In the genomic region with DNA sequence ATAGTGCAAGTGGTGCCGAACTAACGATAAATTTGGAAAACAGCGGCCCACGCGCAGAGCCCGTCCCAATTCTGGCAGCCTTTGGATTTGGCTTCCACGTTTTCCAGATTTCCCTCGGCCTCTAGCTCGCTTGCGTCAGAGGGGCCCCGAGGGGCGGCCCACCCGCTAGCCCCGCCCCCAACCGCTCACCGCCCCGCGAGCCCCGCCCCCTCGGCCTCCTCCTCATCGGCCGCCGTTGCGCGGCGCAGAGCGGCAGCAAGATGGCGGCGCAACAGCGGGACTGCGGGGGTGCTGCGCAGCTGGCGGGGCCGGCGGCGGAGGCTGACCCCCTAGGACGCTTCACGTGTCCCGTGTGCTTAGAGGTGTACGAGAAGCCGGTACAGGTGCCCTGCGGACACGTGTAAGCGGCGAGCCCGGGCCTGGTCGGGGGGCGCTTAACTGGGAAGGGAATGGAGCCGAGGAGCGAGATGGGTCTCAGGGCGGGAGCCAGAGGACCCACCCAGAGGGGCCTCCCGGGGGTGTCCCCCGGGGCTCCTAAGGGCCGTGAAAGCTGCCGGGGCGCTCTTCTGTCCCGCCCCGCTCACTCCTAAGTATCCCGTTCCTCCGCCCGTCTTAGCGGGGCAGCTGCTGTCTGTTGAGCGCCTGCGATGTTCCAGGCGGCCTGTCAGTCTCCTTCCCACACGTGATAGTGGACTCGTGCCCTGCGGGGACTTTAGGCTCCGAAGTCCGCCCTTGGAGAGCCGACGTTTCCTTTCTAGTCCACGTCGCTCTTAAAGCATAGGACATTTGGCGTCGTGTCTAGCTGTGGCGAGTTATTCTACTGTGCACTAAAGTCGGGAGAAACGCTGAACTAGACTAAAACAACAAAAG, we compare ENCODE assay signal across 8 cellular contexts.
DNase-seq lines count a peak whose midpoint lies in the region; ATAC-seq and TF ChIP-seq lines count a peak whose summit lies in the region.

A gene with protein sequence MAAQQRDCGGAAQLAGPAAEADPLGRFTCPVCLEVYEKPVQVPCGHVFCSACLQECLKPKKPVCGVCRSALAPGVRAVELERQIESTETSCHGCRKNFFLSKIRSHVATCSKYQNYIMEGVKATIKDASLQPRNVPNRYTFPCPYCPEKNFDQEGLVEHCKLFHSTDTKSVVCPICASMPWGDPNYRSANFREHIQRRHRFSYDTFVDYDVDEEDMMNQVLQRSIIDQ (plus strand): TSS at position 245 of the 870 bp plus-strand sequence. CDS start 16 bp downstream, at position 261.

- DNase-seq in HS-5 (ENCODE audit: low read depth) (peak; percentile 97), NOMO-1 treated with DMSO at 0.1 percent for 48 hours (lab: John Stamatoyannopoulos, UW; ENCODE audit: unreplicated experiment) (peak; percentile 88), memory B cell (ENCODE audit: low spot score in 2 of 2) (peak; percentile 77 to 83)
- DNase-seq in activated CD8-positive, alpha-beta memory T cell treated with anti-CD3 and anti-CD28 coated beads for 48 hours (ENCODE audit: low read depth in 2 of 3, low spot score in 2 of 3) = peak; percentile 68 to 85 (median 83)
- DNase-seq in effector memory CD8-positive, alpha-beta T cell = peak; percentile 81 to 83 (median 83)
- DNase-seq in stimulated activated CD8-positive, alpha-beta memory T cell treated with anti-CD3 and anti-CD28 coated beads, Interleukin-12 subunit alpha, Interleukin-12 subunit beta, amount 100 ng/mL, for 1 hour (ENCODE audit: low read depth) = peak; percentile 79

- H3K27ac Mint-ChIP-seq in effector memory CD8-positive, alpha-beta T cell = peak within 1 kb of the TSS; percentile 95 to 96
- peak within 1 kb of the TSS; percentile 93 for H3K27ac Mint-ChIP-seq in memory B cell

- H3K4me3 Mint-ChIP-seq in effector memory CD8-positive, alpha-beta T cell = peak within 1 kb of the TSS; percentile 94 to 97
- peak within 1 kb of the TSS; percentile 97 for H3K4me3 Mint-ChIP-seq in memory B cell

- ATAC-seq in GM19372 (IDR thresholded peaks at IDR 0.05; ENCODE audit: low read depth, unreplicated experiment) (peak; percentile 63), memory B cell (ENCODE audit: low read depth) (peak; percentile 83)
- ATAC-seq in effector memory CD8-positive, alpha-beta T cell (replicated peaks) = peak; percentile 91

- H3K36me3 Mint-ChIP-seq in effector memory CD8-positive, alpha-beta T cell (ENCODE audit: insufficient read depth) = peaks cover 38% of the 10 kb centered on the region
- peaks cover 10% of the 10 kb centered on the region for H3K36me3 Mint-ChIP-seq in memory B cell

- peak within 1 kb of the TSS; percentile 83 for H3K27ac ChIP-seq in C4-2B

- no peak for TF ChIP-seq CTCF in C4-2B (conservative IDR thresholded peaks at IDR 0.05)

- H3K27me3 Mint-ChIP-seq in effector memory CD8-positive, alpha-beta T cell = no peaks in the 10 kb centered on the region
- no peaks in the 10 kb centered on the region for H3K27me3 Mint-ChIP-seq in memory B cell

- peaks cover 34 to 52% of the 10 kb centered on the region in 2 donors for H3K4me1 Mint-ChIP-seq in effector memory CD8-positive, alpha-beta T cell (ENCODE audit: low read depth in 2 of 2)
- H3K4me1 Mint-ChIP-seq in memory B cell = peaks cover 41% of the 10 kb centered on the region

- H3K9me3 Mint-ChIP-seq in effector memory CD8-positive, alpha-beta T cell = no peaks in the 10 kb centered on the region
- H3K9me3 Mint-ChIP-seq in memory B cell = no peaks in the 10 kb centered on the region

Comparison
In these comparisons a context has a peak if more than half of its experiments do, and no peak if none do; other contexts are left out.
1. Peak in every context shown above with its lines: DNase-seq, ATAC-seq and H3K27ac ChIP-seq.